Comparison of ENCODE assay signal across 18 cellular contexts in genomic region chr19:48497728-48498575, GRCh38. TPM values are rescaled to one million over a fixed set of nuclear protein-coding genes. Genes with fewer than 3 reads are reported as not detected.
DNase-seq lines count a peak whose midpoint lies in the region; ATAC-seq, FAIRE-seq and TF ChIP-seq lines count a peak whose summit lies in the region.
"Had no signal": no experiment of that assay in that cellular context is flagged by ENCODE, and none has a peak within 500 bp of the region (broad histone marks: within the 10 kb centered on the region; RNA-seq: fewer than 3 reads in every experiment).

No MANE protein-coding gene starts in this region.

- DNase-seq in heart right ventricle (no peak), Right ventricle myocardium superior (no peak), bronchial epithelial cell (ENCODE audit: low read depth) (no peak), NCI-H2171 (lab: John Stamatoyannopoulos, UW) (no peak)
- DNase-seq in stimulated activated naive B cell treated with anti-CD40 and anti-IgM and Interleukin-4, amounts not matched to agents 10 μg/mL and 1 μg/mL and 100 μg/mL, for 72 hours = no peak
- DNase-seq: activated CD4-positive, alpha-beta T cell treated with anti-CD3 and anti-CD28 coated beads for 1 hour; activated effector memory CD4-positive, alpha-beta T cell treated with anti-CD3 and anti-CD28 coated beads, Interleukin-2, amount 50 U/mL, for 16 hours; amygdala; hippocampal formation; NCI-H1105 treated with DMSO at 0.1 percent for 48 hours; occipital lobe had no signal

- peaks cover 55 to 66% of the 10 kb centered on the region in 2 donors for H3K27me3 Mint-ChIP-seq in stimulated activated naive B cell treated with anti-CD40 and anti-IgM and Interleukin-4, amounts not matched to agents 10 μg/mL and 1 μg/mL and 100 μg/mL, for 72 hours

- H3K4me3 ChIP-seq in heart right ventricle (peak overlapping the region in 7 of 10 donors; percentile 1 to 39 (median 16)), bronchial epithelial cell (ENCODE audit: low read depth, low read length) (peak overlapping the region; percentile 10)
- H3K4me3 ChIP-seq: SK-N-MC had no signal

- H3K27me3 ChIP-seq in heart right ventricle = peaks cover 9 to 78% (median 56%) of the 10 kb centered on the region in 7 donors
- peaks cover 5% of the 10 kb centered on the region for H3K27me3 ChIP-seq in bronchial epithelial cell (ENCODE audit: control insufficient read depth, insufficient read depth, low read length)

- FAIRE-seq in bronchial epithelial cell (lab: Jason Lieb, UNC) = no peak
- FAIRE-seq: H1 had no signal

- intact Hi-C loops in heart right ventricle (cut with DNase I) = loop anchor here in 2 of 10 donors (10.0 kb wide), 2 partner anchors 183 to 233 kb away; no protein-coding TSS in a partner anchor
- intact Hi-C loops in Right ventricle myocardium superior (cut with DNase I) = no loop called here

- H3K4me3 Mint-ChIP-seq in stimulated activated naive B cell treated with anti-CD40 and anti-IgM and Interleukin-4, amounts not matched to agents 10 μg/mL and 1 μg/mL and 100 μg/mL, for 72 hours = peak overlapping the region; percentile 9 to 62
- H3K4me3 Mint-ChIP-seq: endodermal cell had no signal

- no peak overlapping the region for H3K27ac Mint-ChIP-seq in stimulated activated naive B cell treated with anti-CD40 and anti-IgM and Interleukin-4, amounts not matched to agents 10 μg/mL and 1 μg/mL and 100 μg/mL, for 72 hours
- H3K27ac Mint-ChIP-seq: endodermal cell had no signal

- H3K4me1 ChIP-seq in heart right ventricle = peaks cover 2 to 42% (median 11%) of the 10 kb centered on the region in 9 donors

- H3K27ac ChIP-seq in heart right ventricle = no peak overlapping the region
- H3K27ac ChIP-seq: KMS-11, SK-N-MC had no signal

- TF ChIP-seq CTCF in heart right ventricle (IDR thresholded peaks at IDR 0.05) = no peak
- no peak for TF ChIP-seq CTCF in bronchial epithelial cell (IDR thresholded peaks at IDR 0.05; ENCODE audit: insufficient read depth, low read length, severe bottlenecking)

- WGBS in heart right ventricle, 2 donors = 67 to 80% methylated on average over 40 to 44 of the region's 44 CpGs

- H3K9me3 ChIP-seq in heart right ventricle = no peaks in the 10 kb centered on the region

- ATAC-seq in heart right ventricle (no peak), Right ventricle myocardium superior (ENCODE audit: poor library complexity) (no peak), HG02642 (IDR thresholded peaks at IDR 0.05; ENCODE audit: poor library complexity, unreplicated experiment) (no peak)
- no peak for ATAC-seq in stimulated activated naive B cell treated with anti-CD40 and anti-IgM and Interleukin-4, amounts not matched to agents 10 μg/mL and 1 μg/mL and 100 μg/mL, for 72 hours (replicated peaks)
- ATAC-seq: sciatic nerve had no signal

- peaks cover under 1% of the 10 kb centered on the region in 2 donors for H3K9me3 Mint-ChIP-seq in stimulated activated naive B cell treated with anti-CD40 and anti-IgM and Interleukin-4, amounts not matched to agents 10 μg/mL and 1 μg/mL and 100 μg/mL, for 72 hours
- H3K9me3 Mint-ChIP-seq: endodermal cell had no signal

- peaks cover 30 to 45% of the 10 kb centered on the region in 2 donors for H3K4me1 Mint-ChIP-seq in stimulated activated naive B cell treated with anti-CD40 and anti-IgM and Interleukin-4, amounts not matched to agents 10 μg/mL and 1 μg/mL and 100 μg/mL, for 72 hours

- no peaks in the 10 kb centered on the region for H3K36me3 ChIP-seq in heart right ventricle
- H3K36me3 ChIP-seq in bronchial epithelial cell (ENCODE audit: control insufficient read depth, insufficient read depth, low read length) = no peaks in the 10 kb centered on the region

- H3K36me3 Mint-ChIP-seq in stimulated activated naive B cell treated with anti-CD40 and anti-IgM and Interleukin-4, amounts not matched to agents 10 μg/mL and 1 μg/mL and 100 μg/mL, for 72 hours = peaks cover 0 to under 1% of the 10 kb centered on the region in 2 donors

RNA-seq across cellular contexts. Expression of gene LMTK3, which starts 13.7 kb away (rescaled TPM):
- total RNA-seq in heart right ventricle = 1 to 10 TPM in 4 of 10 donors, under 1 TPM in 6; 0.40 to 1.3 (median 0.88) TPM
- polyA plus RNA-seq in heart right ventricle = 1 to 10 TPM in 1 of 2 donors, under 1 TPM in 1; 0.12 to 1.5 TPM
- total RNA-seq in Right ventricle myocardium superior = 0.70 TPM
- total RNA-seq in bronchial epithelial cell = 1.3 and 1.8 TPM in 2 replicates

RNA-seq across cellular contexts. Expression of gene CYTH2, which starts 28.8 kb away (rescaled TPM):
- total RNA-seq in heart right ventricle (10 to 100 TPM; 25.8 to 40.4 (median 32.2) TPM), Right ventricle myocardium superior (29.8 TPM), bronchial epithelial cell (24.2 and 36.6 TPM in 2 replicates)
- 10 to 100 TPM; 28.2 to 41.9 TPM for polyA plus RNA-seq in heart right ventricle

RNA-seq across cellular contexts. Expression of gene KCNJ14, which starts 42.6 kb away (rescaled TPM):
- total RNA-seq in heart right ventricle (under 1 TPM; 0.13 to 0.52 (median 0.30) TPM), Right ventricle myocardium superior (0.24 TPM), bronchial epithelial cell (1.0 and 1.1 TPM in 2 replicates)
- under 1 TPM; 0.29 to 0.43 TPM for polyA plus RNA-seq in heart right ventricle

RNA-seq across cellular contexts. Expression of gene GRWD1, which starts 52.2 kb away (rescaled TPM):
- total RNA-seq in heart right ventricle = 10 to 100 TPM; 13.2 to 26.2 (median 17.0) TPM
- polyA plus RNA-seq in heart right ventricle = 10 to 100 TPM in 1 of 2 donors, 1 to 10 TPM in 1; 5.6 to 22.8 TPM
- 16.9 TPM for total RNA-seq in Right ventricle myocardium superior
- total RNA-seq in bronchial epithelial cell = 23.4 and 31.9 TPM in 2 replicates

RNA-seq across cellular contexts. Expression of gene SULT2B1, which starts 54.0 kb away (rescaled TPM):
- total RNA-seq in heart right ventricle (under 1 TPM in 3 of 10 donors, not detected in 7; 0.42 to 0.70 (median 0.42) TPM), Right ventricle myocardium superior (0.22 TPM), bronchial epithelial cell (3.4 and 17.2 TPM in 2 replicates)
- under 1 TPM; 0.13 to 0.44 TPM for polyA plus RNA-seq in heart right ventricle
- total RNA-seq: mononuclear cell, occipital lobe, sciatic nerve had no signal
